8 cellular contexts compared by ENCODE assay signal in genomic region chrX:39196192-39197102, GRCh38.
DNase-seq lines count a peak whose midpoint lies in the region; ATAC-seq and TF ChIP-seq lines count a peak whose summit lies in the region.

No MANE protein-coding gene starts in this region.

- H3K4me3 ChIP-seq in GM08714 (ENCODE audit: low read length) (peak overlapping the region; percentile 33; the same call in 1 of the 2 replicates), body of pancreas (no peak overlapping the region), skeletal muscle tissue (ENCODE audit: low read length in 3 of 3) (peak overlapping the region in 1 of 3 donors; percentile 4), sigmoid colon (no peak overlapping the region)

- peaks cover 13% of the 10 kb centered on the region for H3K4me1 ChIP-seq in body of pancreas
- peaks cover 0 to 21% (median 2%) of the 10 kb centered on the region in 3 donors for H3K4me1 ChIP-seq in skeletal muscle tissue (ENCODE audit: control insufficient read depth in 3 of 3, insufficient read depth in 3 of 3, low read length in 3 of 3)
- no peaks in the 10 kb centered on the region for H3K4me1 ChIP-seq in sigmoid colon

- H3K27ac ChIP-seq in body of pancreas: peak overlapping the region in 1 of 4 donors; percentile 49
- H3K27ac ChIP-seq in skeletal muscle tissue (ENCODE audit: low read depth, low read length): peak overlapping the region; percentile 5
- no peak overlapping the region for H3K27ac ChIP-seq in sigmoid colon

- H3K9ac ChIP-seq in skeletal muscle tissue (ENCODE audit: low read depth in 1 of 3, low read length in 3 of 3): no peak overlapping the region

- WGBS in body of pancreas, 2 donors: 20 to 53% methylated on average over 10 of the region's 10 CpGs
- 41 to 81% methylated on average over 10 of the region's 10 CpGs for WGBS in sigmoid colon, 2 donors

- TF ChIP-seq POLR2A in body of pancreas (IDR thresholded peaks at IDR 0.05): no peak
- no peak for TF ChIP-seq POLR2A in sigmoid colon (IDR thresholded peaks at IDR 0.05)

- TF ChIP-seq CTCF in body of pancreas (IDR thresholded peaks at IDR 0.05) (no peak), sigmoid colon (IDR thresholded peaks at IDR 0.05) (no peak), omental fat pad (IDR thresholded peaks at IDR 0.05) (no peak)

- no peaks in the 10 kb centered on the region for H3K36me3 ChIP-seq in body of pancreas (replicated peaks in 1 of 2; ENCODE audit: insufficient read depth in 1 of 2, low read depth in 2 of 2)
- H3K36me3 ChIP-seq in skeletal muscle tissue (ENCODE audit: control insufficient read depth in 3 of 3, insufficient read depth in 3 of 3, low read length in 3 of 3): no peaks in the 10 kb centered on the region
- H3K36me3 ChIP-seq in sigmoid colon: no peaks in the 10 kb centered on the region

- ATAC-seq in GM21447 (IDR thresholded peaks at IDR 0.05; ENCODE audit: unreplicated experiment) (peak; percentile 98), HG03571 (IDR thresholded peaks at IDR 0.05; ENCODE audit: unreplicated experiment) (peak; percentile 93), body of pancreas (peak; percentile 78), omental fat pad (ENCODE audit: low FRiP score) (no peak)

- intact Hi-C loops in body of pancreas (cut with DNase I): no loop called here
- intact Hi-C loops in sigmoid colon (cut with DNase I): no loop called here

- no peaks in the 10 kb centered on the region for H3K27me3 ChIP-seq in body of pancreas
- peaks cover 0 to 21% (median 0%) of the 10 kb centered on the region in 3 donors for H3K27me3 ChIP-seq in skeletal muscle tissue (ENCODE audit: control insufficient read depth in 3 of 3, insufficient read depth in 3 of 3, low read length in 3 of 3)
- no peaks in the 10 kb centered on the region for H3K27me3 ChIP-seq in sigmoid colon

- H3K9me3 ChIP-seq in body of pancreas (no peaks in the 10 kb centered on the region), skeletal muscle tissue (ENCODE audit: control insufficient read depth in 3 of 3, low read length in 3 of 3) (no peaks in the 10 kb centered on the region), sigmoid colon (no peaks in the 10 kb centered on the region)

- TF ChIP-seq EP300 in sigmoid colon (IDR thresholded peaks at IDR 0.05): no peak

- DNase-seq in RPMI8226 (peak; percentile 93), body of pancreas (peak; percentile 27 to 57 (median 44)), sigmoid colon (no peak), omental fat pad (ENCODE audit: low spot score) (no peak)

Comparison
In these comparisons a context has a peak if more than half of its experiments do, and no peak if none do; other contexts are left out.
1. DNase-seq: peak in RPMI8226 (single experiment) and body of pancreas (4 of 4); none in sigmoid colon (single experiment) and omental fat pad (single experiment).